In genomic region chr6:108895591-108895990, GRCh38 we compare ENCODE assay signal across 11 cellular contexts. TPM values are rescaled to one million over a fixed set of nuclear protein-coding genes. Genes with fewer than 3 reads are reported as not detected.
DNase-seq lines count a peak whose midpoint lies in the region; ATAC-seq and TF ChIP-seq lines count a peak whose summit lies in the region.
"Had no signal": no experiment of that assay in that cellular context is flagged by ENCODE, and none has a peak within 500 bp of the region (broad histone marks: within the 10 kb centered on the region; RNA-seq: fewer than 3 reads in every experiment).

No MANE protein-coding gene starts in this region.

- intact Hi-C loops in heart right ventricle (cut with DNase I): loop anchor here in 7 of 10 donors (2.0 to 10.0 kb wide), 8 partner anchors 48 to 353 kb away; partner anchors contain the start of gene ARMC2 (in 1 of the 7)
- intact Hi-C loops in Right ventricle myocardium inferior (cut with DNase I): loop anchor here (5.0 to 10.0 kb wide), 4 partner anchors 111 to 333 kb away; partner anchors contain the start of genes FOXO3 and SESN1

- H3K4me1 Mint-ChIP-seq in immature natural killer cell: peaks cover 50 to 68% of the 10 kb centered on the region in 2 donors

- peak overlapping the region; percentile 44 to 89 (median 69) for H3K4me3 Mint-ChIP-seq in immature natural killer cell

- TF ChIP-seq CTCF in heart right ventricle (IDR thresholded peaks at IDR 0.05): no peak
- TF ChIP-seq CTCF in VCaP (conservative IDR thresholded peaks at IDR 0.05): no peak

- no peaks in the 10 kb centered on the region for H3K27me3 ChIP-seq in heart right ventricle

- peak overlapping the region; percentile 93 to 100 (median 98) for H3K27ac Mint-ChIP-seq in immature natural killer cell

- peaks cover 0 to 43% (median 21%) of the 10 kb centered on the region in 9 donors for H3K4me1 ChIP-seq in heart right ventricle

- H3K36me3 Mint-ChIP-seq in immature natural killer cell: peaks cover 0 to under 1% (median under 1%) of the 10 kb centered on the region in 3 donors

- 85 to 94% methylated on average over 1 of the region's 1 CpG for WGBS in heart right ventricle, 2 donors

- ATAC-seq in heart right ventricle (no peak), Right ventricle myocardium inferior (no peak)

- H3K27ac ChIP-seq in heart right ventricle (peak overlapping the region in 8 of 10 donors; percentile 12 to 82 (median 70)), VCaP (peak overlapping the region; percentile 72; the same call in 1 of the 2 replicates)

- H3K9me3 Mint-ChIP-seq in immature natural killer cell: no peaks in the 10 kb centered on the region

- DNase-seq in heart right ventricle (no peak), Right ventricle myocardium inferior (ENCODE audit: missing footprints) (no peak), immature natural killer cell (peak; percentile 40 to 50 (median 49)), iPS-NIHi11 (ENCODE audit: low spot score) (no peak), AG20443 (ENCODE audit: low spot score) (no peak), HT-29 (ENCODE audit: low spot score) (no peak), NAMALWA (ENCODE audit: low spot score) (no peak)
- DNase-seq: DMS79 treated with DMSO at 0.1 percent for 48 hours, glutamatergic neuron, NCI-H1092 had no signal

- no peak overlapping the region for H3K4me3 ChIP-seq in heart right ventricle

- H3K27me3 Mint-ChIP-seq in immature natural killer cell (ENCODE audit: low read depth in 3 of 3): peaks cover 0 to 2% (median 1%) of the 10 kb centered on the region in 3 donors

- H3K36me3 ChIP-seq in heart right ventricle: no peaks in the 10 kb centered on the region

- peaks cover 0 to 2% (median 0%) of the 10 kb centered on the region in 11 donors for H3K9me3 ChIP-seq in heart right ventricle

RNA-seq across cellular contexts. Expression of gene ARMC2, which starts 47.4 kb away (rescaled TPM):
- total RNA-seq in heart right ventricle (10 to 100 TPM; 10.6 to 16.4 (median 13.0) TPM), Right ventricle myocardium inferior (9.5 TPM)
- polyA plus RNA-seq in heart right ventricle (1 to 10 TPM; 2.5 to 4.4 TPM), immature natural killer cell (1 to 10 TPM; 4.0 to 8.5 (median 4.2) TPM)
- 0.33 and 0.78 TPM in 2 replicates for total RNA-seq in HT-29 (2014; rRNA removed; shearing (Covaris generic))

Comparison
In these comparisons a context has a peak if more than half of its experiments do, and no peak if none do; other contexts are left out.
1. DNase-seq: peak in immature natural killer cell (3 of 3); none in heart right ventricle (0 of 2), Right ventricle myocardium inferior (single experiment), iPS-NIHi11 (single experiment), AG20443 (single experiment), HT-29 (single experiment) and NAMALWA (single experiment).